In genomic region chr2:98911376-98912154, GRCh38 we compare ENCODE assay signal across 10 cellular contexts. TPM values are rescaled to one million over a fixed set of nuclear protein-coding genes. Genes with fewer than 3 reads are reported as not detected.
DNase-seq lines count a peak whose midpoint lies in the region; ATAC-seq lines count a peak whose summit lies in the region.
"Had no signal": no experiment of that assay in that cellular context is flagged by ENCODE, and none has a peak within 500 bp of the region (broad histone marks: within the 10 kb centered on the region; RNA-seq: fewer than 3 reads in every experiment).

No MANE protein-coding gene starts in this region.

- peak in 1 of 2 donors; percentile 57 for DNase-seq in activated naive CD4-positive, alpha-beta T cell treated with anti-CD3 and anti-CD28 coated beads, Interleukin-2, amount 50 U/mL, for 72 hours (ENCODE audit: low spot score in 2 of 2)
- DNase-seq in activated naive CD4-positive, alpha-beta T cell (lab: John Stamatoyannopoulos, UW) = no peak
- DNase-seq in astrocyte of the hippocampus (ENCODE audit: low read depth, low spot score) (peak; percentile 61), kidney tubule cell (ENCODE audit: low spot score) (peak; percentile 65), ureter (ENCODE audit: low spot score) (peak; percentile 35), NCI-H2081 (lab: John Stamatoyannopoulos, UW) (no peak), SIG-M5 treated with dmso at 0.1 percent for 504 hours (lab: John Stamatoyannopoulos, UW; ENCODE audit: unreplicated experiment) (no peak)
- DNase-seq: colonic mucosa, H7 had no signal

- H3K36me3 Mint-ChIP-seq in activated naive CD4-positive, alpha-beta T cell treated with anti-CD3 and anti-CD28 coated beads, Interleukin-2, amount 50 U/mL, for 72 hours = no peaks in the 10 kb centered on the region

- no peaks in the 10 kb centered on the region for H3K9me3 Mint-ChIP-seq in activated naive CD4-positive, alpha-beta T cell treated with anti-CD3 and anti-CD28 coated beads, Interleukin-2, amount 50 U/mL, for 72 hours

- ATAC-seq in activated naive CD4-positive, alpha-beta T cell treated with anti-CD3 and anti-CD28 coated beads, Interleukin-2, amount 50 U/mL, for 72 hours = peak; percentile 72 to 80
- no peak for ATAC-seq in GM19395 (IDR thresholded peaks at IDR 0.05; ENCODE audit: unreplicated experiment)

- no peak overlapping the region for H3K27ac Mint-ChIP-seq in activated naive CD4-positive, alpha-beta T cell treated with anti-CD3 and anti-CD28 coated beads, Interleukin-2, amount 50 U/mL, for 72 hours

RNA-seq across cellular contexts. Expression of gene CRACDL, which starts 24.5 kb away (rescaled TPM):
- total RNA-seq in activated naive CD4-positive, alpha-beta T cell treated with anti-CD3 and anti-CD28 coated beads, Interleukin-2, amount 50 U/mL, for 72 hours = under 1 TPM in 1 of 2 donors, not detected in 1; 0.12 TPM
- 25.5 TPM for total RNA-seq in ureter

Comparison
In these comparisons a context has a peak if more than half of its experiments do, and no peak if none do; other contexts are left out.
1. DNase-seq: peak in astrocyte of the hippocampus (single experiment), kidney tubule cell (single experiment) and ureter (single experiment); none in activated naive CD4-positive, alpha-beta T cell (0 of 4), NCI-H2081 (0 of 2) and SIG-M5 treated with dmso at 0.1 percent for 504 hours (single experiment).
2. RNA of gene CRACDL, which starts 24.5 kb away (total RNA-seq): 25.5 TPM in ureter (single experiment); 0.12 TPM in activated naive CD4-positive, alpha-beta T cell treated with anti-CD3 and anti-CD28 coated beads, Interleukin-2, amount 50 U/mL, for 72 hours; every median in the first group is over 10 times any median in the second.